Comparison of ENCODE assay signal across 26 cellular contexts in the genomic region with DNA sequence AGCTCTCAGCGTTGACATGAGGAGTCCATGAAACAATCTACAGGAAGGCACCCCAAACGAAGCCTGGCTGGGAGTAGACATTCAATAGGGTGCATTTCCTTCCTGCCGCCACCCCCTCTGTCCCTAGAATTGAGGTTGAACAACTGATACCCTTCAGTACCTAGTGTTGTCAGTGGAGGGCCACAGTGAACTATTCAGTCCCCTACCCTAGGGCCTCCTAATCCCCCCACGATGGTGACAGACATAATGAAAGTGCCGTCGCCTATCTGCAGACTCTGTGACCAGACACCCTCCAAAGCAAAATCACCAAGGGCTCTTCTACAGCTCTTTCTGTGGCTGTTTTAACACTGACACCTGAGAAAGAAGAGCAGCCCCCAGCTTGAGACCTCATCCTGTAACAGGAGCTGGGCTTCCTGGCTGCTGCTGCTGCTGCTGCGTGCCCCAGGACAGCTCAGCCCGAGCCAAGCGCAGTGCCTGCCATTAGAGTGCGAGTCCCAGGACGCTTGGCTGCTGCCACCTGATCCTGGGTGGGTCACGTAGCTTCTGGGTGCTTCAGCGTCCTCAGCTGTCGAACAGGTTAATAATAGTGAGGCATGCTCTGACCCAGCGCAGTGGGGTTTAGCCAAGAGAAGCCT.
A peak's percentile ranks its signal among the peaks of the same experiment; 100 is the strongest.
DNase-seq lines count a peak whose midpoint lies in the region; ATAC-seq and TF ChIP-seq lines count a peak whose summit lies in the region.
"Had no signal": no experiment of that assay in that cellular context is flagged by ENCODE, and none has a peak within 500 bp of the region (broad histone marks: within the 10 kb centered on the region; RNA-seq: fewer than 3 reads in every experiment).

No MANE protein-coding gene starts in this region.

- H3K36me3 ChIP-seq in psoas muscle (ENCODE audit: insufficient read depth in 1 of 2, low read depth in 1 of 2) = no peaks in the 10 kb centered on the region
- H3K36me3 ChIP-seq: gastroesophageal sphincter, tibial nerve had no signal

- DNase-seq in activated effector memory CD4-positive, alpha-beta T cell treated with anti-CD3 and anti-CD28 coated beads, Interleukin-2, amount 50 U/mL, for 16 hours = peak; percentile 21
- no peak for DNase-seq in activated effector memory CD4-positive, alpha-beta T cell treated with Interleukin-2 at 50 U/mL for 16 hours
- DNase-seq in NCI-H69 (lab: John Stamatoyannopoulos, UW) (peak; percentile 25), psoas muscle (peak; percentile 37 to 78), germinal center (ENCODE audit: low spot score) (no peak), HuH-7.5 (ENCODE audit: low spot score) (no peak)
- DNase-seq: activated CD4-positive, alpha-beta T cell treated with anti-CD3 and anti-CD28 coated beads, Interleukin-2, amount 50 U/mL, for 4 hours; activated naive CD4-positive, alpha-beta T cell treated with anti-CD3 and anti-CD28 coated beads for 36 hours; activated T-cell treated with anti-CD3 and anti-CD28 coated beads, Interleukin-2, amount 50 U/mL, for 1 hour; aorta; effector CD4-positive, alpha-beta T cell; GDM1; GOT3; midbrain; NCI-H1105; PC-9; SHP77 treated with DMSO at 0.1 percent for 48 hours; stimulated activated CD4-positive, alpha-beta T cell treated with anti-CD3 and anti-CD28 coated beads, Interleukin-2, amount 100 ng/mL, for 48 hours; stimulated activated naive CD4-positive, alpha-beta T cell treated with Interleukin-2 at 50 U/mL for 16 hours; T-helper 1 cell had no signal

- peak; percentile 12 for TF ChIP-seq CTCF in psoas muscle (IDR thresholded peaks at IDR 0.05)

- H3K4me1 ChIP-seq in psoas muscle = peaks cover 20% of the 10 kb centered on the region

- 27 to 46% (median 30%) methylated on average over 15 of the region's 15 CpGs for WGBS in psoas muscle, 3 donors

- intact Hi-C loops in psoas muscle (cut with DNase I) = loop anchor here (2.0 to 5.0 kb wide), 3 partner anchors 77 to 187 kb away; no protein-coding TSS in a partner anchor

- ATAC-seq in esophagus mucosa (peak; percentile 80), psoas muscle (peak; percentile 63 to 81 (median 76)), GM21723 (IDR thresholded peaks at IDR 0.05; ENCODE audit: unreplicated experiment) (no peak)
- ATAC-seq: gastroesophageal sphincter had no signal

- H3K4me3 ChIP-seq in psoas muscle = peak overlapping the region; percentile 47
- H3K4me3 ChIP-seq: gastroesophageal sphincter, PC-9, smooth muscle cell, tibial nerve had no signal

- H3K27me3 ChIP-seq in psoas muscle (ENCODE audit: insufficient read depth in 3 of 3, low read length in 2 of 3) = no peaks in the 10 kb centered on the region
- H3K27me3 ChIP-seq: gastroesophageal sphincter had no signal

- H3K9me3 ChIP-seq in psoas muscle = no peaks in the 10 kb centered on the region
- H3K9me3 ChIP-seq: gastroesophageal sphincter, tibial nerve had no signal

- H3K27ac ChIP-seq in psoas muscle = peak overlapping the region; percentile 89
- H3K27ac ChIP-seq: gastroesophageal sphincter, PC-9, tibial nerve, VCaP had no signal

Comparison
In these comparisons a context has a peak if more than half of its experiments do, and no peak if none do; other contexts are left out.
1. DNase-seq: peak in activated effector memory CD4-positive, alpha-beta T cell treated with anti-CD3 and anti-CD28 coated beads, Interleukin-2, amount 50 U/mL, for 16 hours (single experiment), NCI-H69 (single experiment) and psoas muscle (2 of 2); none in activated effector memory CD4-positive, alpha-beta T cell treated with Interleukin-2 at 50 U/mL for 16 hours (single experiment), germinal center (single experiment) and HuH-7.5 (single experiment).